In the genomic region with DNA sequence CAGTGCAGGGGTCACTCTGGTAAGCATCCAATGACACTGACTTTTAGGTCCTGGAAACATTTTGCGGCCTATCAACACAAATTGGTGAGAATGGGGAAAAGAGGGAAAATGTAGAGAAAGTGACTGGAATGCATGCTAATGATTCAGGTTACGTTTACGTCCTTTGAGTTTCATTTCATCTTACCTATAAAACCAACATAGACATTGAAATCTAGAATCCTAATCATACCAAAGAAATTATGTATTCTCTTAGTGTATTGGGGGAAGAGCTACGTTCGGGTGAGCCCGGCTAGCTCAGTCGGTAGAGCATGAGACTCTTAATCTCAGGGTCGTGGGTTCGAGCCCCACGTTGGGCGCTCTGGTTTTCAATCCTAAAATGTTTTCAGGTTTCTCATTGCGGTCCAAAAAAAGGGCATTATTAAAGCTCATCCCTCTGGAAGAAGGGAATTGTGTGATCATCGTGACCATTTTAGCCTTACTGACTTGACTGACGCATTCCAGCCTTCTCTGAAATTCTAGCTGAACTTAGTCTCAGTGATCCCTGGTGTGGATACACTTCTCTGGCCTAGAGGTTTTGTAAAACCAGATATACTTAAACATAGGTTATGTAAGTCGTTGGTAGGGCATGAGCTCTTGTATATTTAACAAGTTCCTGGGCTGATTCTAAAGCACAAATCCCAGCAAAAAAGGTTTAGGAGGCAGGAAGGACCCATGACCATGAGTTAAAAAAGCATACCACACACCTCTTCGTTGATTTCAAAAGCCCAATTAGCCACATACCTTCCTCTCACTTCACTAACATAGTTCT, we compare ENCODE assay signal across 1 cellular context.
TF ChIP-seq lines count a peak whose summit lies in the region.

No MANE protein-coding gene starts in this region.

TF ChIP-seq in HepG2, 621 proteins besides CTCF, POLR2A, EP300 and RAD21 (continued from another document):
- TF ChIP-seq, protein P1, sequence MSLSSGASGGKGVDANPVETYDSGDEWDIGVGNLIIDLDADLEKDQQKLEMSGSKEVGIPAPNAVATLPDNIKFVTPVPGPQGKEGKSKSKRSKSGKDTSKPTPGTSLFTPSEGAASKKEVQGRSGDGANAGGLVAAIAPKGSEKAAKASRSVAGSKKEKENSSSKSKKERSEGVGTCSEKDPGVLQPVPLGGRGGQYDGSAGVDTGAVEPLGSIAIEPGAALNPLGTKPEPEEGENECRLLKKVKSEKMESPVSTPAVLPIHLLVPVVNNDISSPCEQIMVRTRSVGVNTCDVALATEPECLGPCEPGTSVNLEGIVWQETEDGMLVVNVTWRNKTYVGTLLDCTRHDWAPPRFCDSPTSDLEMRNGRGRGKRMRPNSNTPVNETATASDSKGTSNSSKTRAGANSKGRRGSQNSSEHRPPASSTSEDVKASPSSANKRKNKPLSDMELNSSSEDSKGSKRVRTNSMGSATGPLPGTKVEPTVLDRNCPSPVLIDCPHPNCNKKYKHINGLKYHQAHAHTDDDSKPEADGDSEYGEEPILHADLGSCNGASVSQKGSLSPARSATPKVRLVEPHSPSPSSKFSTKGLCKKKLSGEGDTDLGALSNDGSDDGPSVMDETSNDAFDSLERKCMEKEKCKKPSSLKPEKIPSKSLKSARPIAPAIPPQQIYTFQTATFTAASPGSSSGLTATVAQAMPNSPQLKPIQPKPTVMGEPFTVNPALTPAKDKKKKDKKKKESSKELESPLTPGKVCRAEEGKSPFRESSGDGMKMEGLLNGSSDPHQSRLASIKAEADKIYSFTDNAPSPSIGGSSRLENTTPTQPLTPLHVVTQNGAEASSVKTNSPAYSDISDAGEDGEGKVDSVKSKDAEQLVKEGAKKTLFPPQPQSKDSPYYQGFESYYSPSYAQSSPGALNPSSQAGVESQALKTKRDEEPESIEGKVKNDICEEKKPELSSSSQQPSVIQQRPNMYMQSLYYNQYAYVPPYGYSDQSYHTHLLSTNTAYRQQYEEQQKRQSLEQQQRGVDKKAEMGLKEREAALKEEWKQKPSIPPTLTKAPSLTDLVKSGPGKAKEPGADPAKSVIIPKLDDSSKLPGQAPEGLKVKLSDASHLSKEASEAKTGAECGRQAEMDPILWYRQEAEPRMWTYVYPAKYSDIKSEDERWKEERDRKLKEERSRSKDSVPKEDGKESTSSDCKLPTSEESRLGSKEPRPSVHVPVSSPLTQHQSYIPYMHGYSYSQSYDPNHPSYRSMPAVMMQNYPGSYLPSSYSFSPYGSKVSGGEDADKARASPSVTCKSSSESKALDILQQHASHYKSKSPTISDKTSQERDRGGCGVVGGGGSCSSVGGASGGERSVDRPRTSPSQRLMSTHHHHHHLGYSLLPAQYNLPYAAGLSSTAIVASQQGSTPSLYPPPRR (CRISPR knock-in tag; IDR thresholded peaks at IDR 0.05; ENCODE audit: borderline replicate concordance), result 0 out of 2 replicates have a peak, but pooled peaks have one; percentile 29
- TF ChIP-seq NCOA2 (CRISPR knock-in tag; IDR thresholded peaks at IDR 0.05) (no peak), ZNF775 (CRISPR knock-in tag; IDR thresholded peaks at IDR 0.05; ENCODE audit: borderline replicate concordance) (no peak), KLF6 (CRISPR knock-in tag; IDR thresholded peaks at IDR 0.05) (peak; percentile 61; the same call in 1 of the 2 replicates), MTF2 (CRISPR knock-in tag; IDR thresholded peaks at IDR 0.05; ENCODE audit: borderline replicate concordance) (no peak), MED8 (CRISPR knock-in tag; IDR thresholded peaks at IDR 0.05; ENCODE audit: insufficient replicate concordance) (no peak), TOPORS (CRISPR knock-in tag; IDR thresholded peaks at IDR 0.05) (0 out of 2 replicates have a peak, but pooled peaks have one; percentile 72), ZNF75D (CRISPR knock-in tag; IDR thresholded peaks at IDR 0.05; ENCODE audit: borderline replicate concordance) (no peak), ZNF883 (CRISPR knock-in tag; IDR thresholded peaks at IDR 0.05; ENCODE audit: not compliant biosample characterization) (no peak), SOX6 (IDR thresholded peaks at IDR 0.05) (no peak), SOX6 (CRISPR knock-in tag; IDR thresholded peaks at IDR 0.05) (peak; percentile 78), MAFK (conservative IDR thresholded peaks at IDR 0.05 in 1 of 2, IDR thresholded peaks at IDR 0.05 in 1 of 2; ENCODE audit: low read length in 2 of 2) (0 out of 4 replicates have a peak, but pooled peaks of 1 of the 2 experiments have one; percentile 8), MTA3 (CRISPR knock-in tag; IDR thresholded peaks at IDR 0.05) (no peak)
- TF ChIP-seq, protein P2, sequence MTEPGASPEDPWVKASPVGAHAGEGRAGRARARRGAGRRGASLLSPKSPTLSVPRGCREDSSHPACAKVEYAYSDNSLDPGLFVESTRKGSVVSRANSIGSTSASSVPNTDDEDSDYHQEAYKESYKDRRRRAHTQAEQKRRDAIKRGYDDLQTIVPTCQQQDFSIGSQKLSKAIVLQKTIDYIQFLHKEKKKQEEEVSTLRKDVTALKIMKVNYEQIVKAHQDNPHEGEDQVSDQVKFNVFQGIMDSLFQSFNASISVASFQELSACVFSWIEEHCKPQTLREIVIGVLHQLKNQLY (CRISPR knock-in tag; IDR thresholded peaks at IDR 0.05), result no peak
- TF ChIP-seq, protein P3, sequence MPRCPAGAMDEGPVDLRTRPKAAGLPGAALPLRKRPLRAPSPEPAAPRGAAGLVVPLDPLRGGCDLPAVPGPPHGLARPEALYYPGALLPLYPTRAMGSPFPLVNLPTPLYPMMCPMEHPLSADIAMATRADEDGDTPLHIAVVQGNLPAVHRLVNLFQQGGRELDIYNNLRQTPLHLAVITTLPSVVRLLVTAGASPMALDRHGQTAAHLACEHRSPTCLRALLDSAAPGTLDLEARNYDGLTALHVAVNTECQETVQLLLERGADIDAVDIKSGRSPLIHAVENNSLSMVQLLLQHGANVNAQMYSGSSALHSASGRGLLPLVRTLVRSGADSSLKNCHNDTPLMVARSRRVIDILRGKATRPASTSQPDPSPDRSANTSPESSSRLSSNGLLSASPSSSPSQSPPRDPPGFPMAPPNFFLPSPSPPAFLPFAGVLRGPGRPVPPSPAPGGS (CRISPR knock-in tag; IDR thresholded peaks at IDR 0.05), result 0 out of 2 replicates have a peak, but pooled peaks have one; percentile 33
- TF ChIP-seq, protein P4, sequence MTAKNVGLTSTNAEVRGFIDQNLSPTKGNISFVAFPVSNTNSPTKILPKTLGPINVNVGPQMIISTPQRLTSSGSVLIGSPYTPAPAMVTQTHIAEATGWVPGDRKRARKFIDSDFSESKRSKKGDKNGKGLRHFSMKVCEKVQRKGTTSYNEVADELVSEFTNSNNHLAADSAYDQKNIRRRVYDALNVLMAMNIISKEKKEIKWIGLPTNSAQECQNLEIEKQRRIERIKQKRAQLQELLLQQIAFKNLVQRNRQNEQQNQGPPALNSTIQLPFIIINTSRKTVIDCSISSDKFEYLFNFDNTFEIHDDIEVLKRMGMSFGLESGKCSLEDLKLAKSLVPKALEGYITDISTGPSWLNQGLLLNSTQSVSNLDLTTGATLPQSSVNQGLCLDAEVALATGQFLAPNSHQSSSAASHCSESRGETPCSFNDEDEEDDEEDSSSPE (CRISPR knock-in tag; IDR thresholded peaks at IDR 0.05), result no peak
